ENCODE assay signal across 1 cellular context in the genomic region with DNA sequence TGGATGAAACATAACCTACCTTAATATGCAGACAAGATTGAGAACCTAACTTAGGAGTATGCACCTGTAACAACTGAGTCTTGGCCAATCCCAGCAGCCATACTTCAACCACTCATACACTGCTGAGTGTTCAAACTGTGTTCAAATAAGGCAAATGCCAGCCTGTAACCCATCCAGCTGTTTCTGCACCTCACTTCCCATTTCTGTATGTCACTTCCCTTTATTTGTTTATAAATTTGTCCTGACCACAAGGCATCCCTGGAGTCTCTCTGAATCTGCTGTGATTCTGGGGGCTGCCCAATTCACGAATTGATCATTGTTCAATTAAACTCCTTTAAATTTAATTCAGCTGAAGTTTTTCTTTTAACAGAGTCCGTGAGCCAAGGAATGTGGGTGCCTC.
A peak's percentile ranks its signal among the peaks of the same experiment; 100 is the strongest.
TF ChIP-seq lines count a peak whose summit lies in the region.

No MANE protein-coding gene starts in this region.

TF ChIP-seq in GM12878, 131 proteins besides CTCF, POLR2A, EP300 and RAD21:
- peak; percentile 68 for TF ChIP-seq SPI1 (IDR thresholded peaks at IDR 0.05; ENCODE audit: borderline replicate concordance, insufficient read depth, low read depth, low read length)
TF ChIP-seq in GM12878: peak in this region for 1; not testable (repeated sequence) for 130.
